Comparison of ENCODE assay signal across 23 cellular contexts in the genomic region with DNA sequence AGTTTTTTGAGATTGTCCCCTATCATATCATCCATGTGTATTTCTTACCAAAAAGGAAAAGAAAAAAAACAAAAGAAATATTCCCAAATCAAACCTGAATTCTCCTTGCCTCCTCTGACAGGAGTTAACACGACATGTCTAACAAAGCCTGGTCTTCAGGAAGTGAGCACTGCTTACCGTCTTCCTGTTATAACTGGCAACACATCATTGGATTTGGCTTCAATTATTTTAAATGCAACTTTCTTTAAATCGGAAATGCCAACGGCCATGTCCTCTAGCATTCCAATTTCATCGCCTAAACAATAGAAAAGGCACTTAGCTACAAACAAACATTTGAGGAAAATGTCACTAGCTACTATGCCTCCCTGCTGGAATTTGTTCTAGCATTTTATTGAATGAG.
"Had no signal": no experiment of that assay in that cellular context is flagged by ENCODE, and none has a peak within 500 bp of the region (broad histone marks: within the 10 kb centered on the region; RNA-seq: fewer than 3 reads in every experiment).

No MANE protein-coding gene starts in this region.

- H3K27ac ChIP-seq: esophagus squamous epithelium, foreskin keratinocyte, transverse colon, WERI-Rb-1 had no signal

- ATAC-seq: activated CD8-positive, alpha-beta T cell treated with anti-CD3 and anti-CD28 coated beads for 36 hours; foreskin keratinocyte; left lobe of liver; stimulated activated naive CD8-positive, alpha-beta T cell treated with anti-CD3 and anti-CD28 coated beads, Interleukin-15, Interleukin-2, amounts not matched to agents 100 U/mL and 50 U/mL, for 24 hours had no signal

- H3K4me3 ChIP-seq: esophagus squamous epithelium, transverse colon, uterus had no signal

- FAIRE-seq: bronchial epithelial cell, keratinocyte had no signal

- H3K27me3 Mint-ChIP-seq: activated CD8-positive, alpha-beta T cell treated with anti-CD3 and anti-CD28 coated beads for 36 hours; activated naive CD8-positive, alpha-beta T cell; activated T-cell treated with anti-CD3 and anti-CD28 coated beads, Interleukin-2, amount 50 U/mL, for 24 hours had no signal

- H3K27me3 ChIP-seq: esophagus squamous epithelium, foreskin keratinocyte, transverse colon, uterus had no signal

- H3K9me3 ChIP-seq: esophagus squamous epithelium, transverse colon, uterus had no signal

- H3K9me3 Mint-ChIP-seq: activated CD8-positive, alpha-beta T cell treated with anti-CD3 and anti-CD28 coated beads for 36 hours; activated T-cell treated with anti-CD3 and anti-CD28 coated beads, Interleukin-2, amount 50 U/mL, for 24 hours had no signal

- H3K4me1 ChIP-seq: esophagus squamous epithelium, transverse colon, uterus had no signal

- H3K36me3 ChIP-seq: esophagus squamous epithelium, transverse colon, uterus, WERI-Rb-1 had no signal

- H3K27ac Mint-ChIP-seq: activated CD8-positive, alpha-beta T cell treated with anti-CD3 and anti-CD28 coated beads for 36 hours; activated naive CD8-positive, alpha-beta T cell; activated T-cell treated with anti-CD3 and anti-CD28 coated beads, Interleukin-2, amount 50 U/mL, for 24 hours; nephron progenitor cell had no signal

- H3K4me3 Mint-ChIP-seq: activated CD8-positive, alpha-beta T cell treated with anti-CD3 and anti-CD28 coated beads for 36 hours; activated naive CD8-positive, alpha-beta T cell; activated T-cell treated with anti-CD3 and anti-CD28 coated beads, Interleukin-2, amount 50 U/mL, for 24 hours; nephron progenitor cell had no signal

- DNase-seq: activated CD8-positive, alpha-beta T cell treated with anti-CD3 and anti-CD28 coated beads for 36 hours; activated gamma-delta T cell; activated T-cell treated with anti-CD3 and anti-CD28 coated beads, Interleukin-2, amount 50 U/mL, for 24 hours; effector memory CD4-positive, alpha-beta T cell; esophagus squamous epithelium; foreskin keratinocyte; hypothalamus; mammary epithelial cell; nephron progenitor cell; nucleus accumbens; posterior cingulate gyrus; stimulated activated CD4-positive, alpha-beta T cell treated with anti-CD3 and anti-CD28 coated beads, Interleukin-12 subunit alpha, Interleukin-12 subunit beta, amount 100 ng/mL, for 4 hours; stimulated activated CD4-positive, alpha-beta T cell treated with anti-CD3 and anti-CD28 coated beads, Interleukin-1b, Interleukin-23, amount 100 ng/mL, for 48 hours; stimulated activated naive CD8-positive, alpha-beta T cell treated with anti-CD3 and anti-CD28 coated beads, Interleukin-15, Interleukin-2, amounts not matched to agents 100 U/mL and 50 U/mL, for 24 hours; substantia nigra; T-helper 2 cell; transverse colon; uterus; WERI-Rb-1 had no signal
